In genomic region chr2:134461511-134461910, GRCh38 we compare ENCODE assay signal across 15 cellular contexts.
DNase-seq lines count a peak whose midpoint lies in the region; ATAC-seq and TF ChIP-seq lines count a peak whose summit lies in the region.
"Had no signal": no experiment of that assay in that cellular context is flagged by ENCODE, and none has a peak within 500 bp of the region (broad histone marks: within the 10 kb centered on the region; RNA-seq: fewer than 3 reads in every experiment).

No MANE protein-coding gene starts in this region.

- no peak for ATAC-seq in activated naive CD4-positive, alpha-beta T cell treated with anti-CD3 and anti-CD28 coated beads, Interleukin-2, amount 50 U/mL, for 72 hours
- ATAC-seq: activated CD8-positive, alpha-beta T cell treated with anti-CD3 and anti-CD28 coated beads for 36 hours; gastroesophageal sphincter had no signal

- no peak overlapping the region for H3K4ac ChIP-seq in trophoblast cell (ENCODE audit: low read depth, low read length)

- no peak overlapping the region for H2AFZ ChIP-seq in trophoblast cell (ENCODE audit: insufficient read depth, low read length, poor library complexity)

- no peak overlapping the region for H3K27ac ChIP-seq in trophoblast cell (ENCODE audit: low read depth, low read length)
- H3K27ac ChIP-seq: gastroesophageal sphincter, left ventricle myocardium inferior, tibial nerve had no signal

- H3K27ac Mint-ChIP-seq in activated naive CD4-positive, alpha-beta T cell treated with anti-CD3 and anti-CD28 coated beads, Interleukin-2, amount 50 U/mL, for 72 hours: peak overlapping the region in 1 of 2 donors; percentile 57
- H3K27ac Mint-ChIP-seq: activated CD8-positive, alpha-beta T cell treated with anti-CD3 and anti-CD28 coated beads for 36 hours had no signal

- H3K4me2 ChIP-seq in trophoblast cell (ENCODE audit: low read length): no peak overlapping the region

- no peak overlapping the region for H4K8ac ChIP-seq in trophoblast cell (ENCODE audit: low read depth, low read length)

- no peaks in the 10 kb centered on the region for H3K9me3 Mint-ChIP-seq in activated naive CD4-positive, alpha-beta T cell treated with anti-CD3 and anti-CD28 coated beads, Interleukin-2, amount 50 U/mL, for 72 hours
- H3K9me3 Mint-ChIP-seq: activated CD8-positive, alpha-beta T cell treated with anti-CD3 and anti-CD28 coated beads for 36 hours had no signal

- H3K9ac ChIP-seq in trophoblast cell (ENCODE audit: low read length): no peak overlapping the region

- no peak overlapping the region for H3K23ac ChIP-seq in trophoblast cell (ENCODE audit: low read length)

- H2AK5ac ChIP-seq in trophoblast cell (ENCODE audit: low read length): peak overlapping the region; percentile 15

- no peak for TF ChIP-seq CTCF in epithelial cell of esophagus (IDR thresholded peaks at IDR 0.05; ENCODE audit: insufficient read depth, low read depth, low read length, missing control alignments)

- no peaks in the 10 kb centered on the region for H3K79me1 ChIP-seq in trophoblast cell (ENCODE audit: low read length)

- WGBS in trophoblast cell (ENCODE audit: extremely low coverage, insufficient coverage, insufficient read length): no CpG with 5 or more reads among the region's 6 CpGs

- H3K14ac ChIP-seq in trophoblast cell (ENCODE audit: low read length): no peak overlapping the region

- H3K18ac ChIP-seq in trophoblast cell (ENCODE audit: low read length): no peak overlapping the region

- H2BK120ac ChIP-seq in trophoblast cell (ENCODE audit: insufficient read depth, low read length, poor library complexity): no peak overlapping the region

- no peak overlapping the region for H4K91ac ChIP-seq in trophoblast cell (ENCODE audit: low read depth, low read length)

- no peaks in the 10 kb centered on the region for H3K36me3 ChIP-seq in trophoblast cell (ENCODE audit: control insufficient read depth in 1 of 2, insufficient read depth in 2 of 2, low read length in 2 of 2)
- H3K36me3 ChIP-seq: left ventricle myocardium inferior had no signal

- H3K36me3 Mint-ChIP-seq in activated naive CD4-positive, alpha-beta T cell treated with anti-CD3 and anti-CD28 coated beads, Interleukin-2, amount 50 U/mL, for 72 hours: no peaks in the 10 kb centered on the region

- no peaks in the 10 kb centered on the region for H3K9me3 ChIP-seq in trophoblast cell (ENCODE audit: insufficient read depth, low read depth, low read length)
- H3K9me3 ChIP-seq: gastroesophageal sphincter, left ventricle myocardium inferior, tibial nerve had no signal

- DNase-seq in ELR (ENCODE audit: low read depth) (peak; percentile 43), MV-4-11 (lab: John Stamatoyannopoulos, UW) (peak; percentile 4), epithelial cell of esophagus (ENCODE audit: low read depth) (peak; percentile 50), trophoblast cell (peak in 1 of 2 donors; percentile 48), NCI-H187 (lab: John Stamatoyannopoulos, UW) (no peak)
- DNase-seq in activated naive CD4-positive, alpha-beta T cell treated with anti-CD3 and anti-CD28 coated beads, Interleukin-2, amount 50 U/mL, for 16 hours: no peak
- DNase-seq in activated naive CD4-positive, alpha-beta T cell treated with anti-CD3 and anti-CD28 coated beads, Interleukin-2, amount 50 U/mL, for 72 hours (ENCODE audit: low spot score in 2 of 2): no peak
- DNase-seq in effector CD8-positive, alpha-beta T cell (lab: John Stamatoyannopoulos, UW): no peak
- DNase-seq: activated CD8-positive, alpha-beta T cell treated with anti-CD3 and anti-CD28 coated beads for 36 hours; left ventricle myocardium inferior; NCI-H524; RPMI8226 had no signal

- H2BK5ac ChIP-seq in trophoblast cell (ENCODE audit: low read depth, low read length, poor library complexity): no peak overlapping the region

- H3K27me3 ChIP-seq in trophoblast cell (ENCODE audit: insufficient read depth, low read length): no peaks in the 10 kb centered on the region
- H3K27me3 ChIP-seq: gastroesophageal sphincter, tibial nerve had no signal

- peaks cover 0 to 4% of the 10 kb centered on the region in 2 experiments for H3K4me1 ChIP-seq in trophoblast cell (ENCODE audit: control insufficient read depth in 1 of 2, insufficient read depth in 2 of 2, low read length in 2 of 2)
- H3K4me1 ChIP-seq: gastroesophageal sphincter, left ventricle myocardium inferior, tibial nerve had no signal

- H2BK12ac ChIP-seq in trophoblast cell (ENCODE audit: low read length): no peak overlapping the region

- H3K4me3 ChIP-seq in epithelial cell of esophagus (ENCODE audit: low read length): no peak overlapping the region
- no peak overlapping the region for H3K4me3 ChIP-seq in trophoblast cell (ENCODE audit: low read depth, low read length)
- H3K4me3 ChIP-seq: gastroesophageal sphincter, GM12878, left ventricle myocardium inferior, tibial nerve had no signal

- no peaks in the 10 kb centered on the region for H3K79me2 ChIP-seq in trophoblast cell (ENCODE audit: control insufficient read depth, insufficient read depth, low read length, poor library complexity)

- no peak overlapping the region for H4K12ac ChIP-seq in trophoblast cell (ENCODE audit: low read depth, low read length)

Comparison
In these comparisons a context has a peak if more than half of its experiments do, and no peak if none do; other contexts are left out.
1. DNase-seq: peak in ELR (single experiment), MV-4-11 (single experiment) and epithelial cell of esophagus (single experiment); none in activated naive CD4-positive, alpha-beta T cell treated with anti-CD3 and anti-CD28 coated beads, Interleukin-2, amount 50 U/mL, for 16 hours (single experiment), activated naive CD4-positive, alpha-beta T cell treated with anti-CD3 and anti-CD28 coated beads, Interleukin-2, amount 50 U/mL, for 72 hours (0 of 2), NCI-H187 (0 of 2) and effector CD8-positive, alpha-beta T cell (single experiment).